In genomic region chr15:101547737-101548136, GRCh38 we compare ENCODE assay signal across 32 cellular contexts.
"Had no signal": no experiment of that assay in that cellular context is flagged by ENCODE, and none has a peak within 500 bp of the region (broad histone marks: within the 10 kb centered on the region; RNA-seq: fewer than 3 reads in every experiment).

No MANE protein-coding gene starts in this region.

- H3K27ac ChIP-seq: adrenal gland, body of pancreas, brain microvascular endothelial cell, breast epithelium, VCaP had no signal

- ATAC-seq: activated CD8-positive, alpha-beta T cell treated with anti-CD3 and anti-CD28 coated beads for 36 hours; activated naive CD4-positive, alpha-beta T cell treated with anti-CD3 and anti-CD28 coated beads, Interleukin-2, amount 50 U/mL, for 72 hours; activated T-cell treated with anti-CD3 and anti-CD28 coated beads, Interleukin-2, amount 50 U/mL, for 4 hours; activated T-cell treated with anti-CD3 and anti-CD28 coated beads, Interleukin-2, amount 50 U/mL, for 72 hours; activated T-helper 17 cell treated with anti-CD3 and anti-CD28 coated beads, Interleukin-2, amount 50 U/mL, for 72 hours; body of pancreas had no signal

- H3K4me1 ChIP-seq: adrenal gland, body of pancreas had no signal

- H3K27me3 ChIP-seq: body of pancreas had no signal

- H3K36me3 ChIP-seq: adrenal gland, brain microvascular endothelial cell, breast epithelium had no signal

- H3K4me3 ChIP-seq: adrenal gland, body of pancreas, breast epithelium had no signal

- H3K9me3 ChIP-seq: adrenal gland, body of pancreas had no signal

- DNase-seq: activated B cell treated with CpG ODN at 0.5 μM for 24 hours; activated CD4-positive, alpha-beta memory T cell treated with anti-CD3 and anti-CD28 coated beads for 36 hours; activated CD4-positive, alpha-beta T cell treated with anti-CD3 and anti-CD28 coated beads for 4 hours; activated CD4-positive, alpha-beta T cell treated with anti-CD3 and anti-CD28 coated beads, Interleukin-2, amount 10 ng/mL, durations not matched to agents 24 days and 14 days; activated CD4-positive, alpha-beta T cell treated with anti-CD3 and anti-CD28 coated beads, Interleukin-2, amount 50 U/mL, for 1 hour; activated CD4-positive, alpha-beta T cell treated with anti-CD3 and anti-CD28 coated beads, Interleukin-2, amount 50 U/mL, for 4 hours; activated CD4-positive, CD25-positive, alpha-beta regulatory T cell treated with anti-CD3 and anti-CD28 coated beads, Interleukin-2, amount 50 U/mL, for 72 hours; activated CD8-positive, alpha-beta memory T cell treated with anti-CD3 and anti-CD28 coated beads, Interleukin-2, amount 50 U/mL, for 4 hours; activated CD8-positive, alpha-beta T cell treated with anti-CD3 and anti-CD28 coated beads for 36 hours; activated effector memory CD4-positive, alpha-beta T cell treated with anti-CD3 and anti-CD28 coated beads, Interleukin-2, amount 50 U/mL, for 16 hours; activated gamma-delta T cell treated with Interleukin-2 at 50 U/mL for 16 hours; activated naive CD4-positive, alpha-beta T cell; activated naive CD4-positive, alpha-beta T cell treated with anti-CD3 and anti-CD28 coated beads for 36 hours; activated naive CD4-positive, alpha-beta T cell treated with anti-CD3 and anti-CD28 coated beads, Interleukin-2, amount 50 U/mL, for 16 hours; activated naive CD8-positive, alpha-beta T cell treated with anti-CD3 and anti-CD28 coated beads for 36 hours; activated T-cell treated with anti-CD3 and anti-CD28 coated beads for 4 hours; activated T-cell treated with anti-CD3 and anti-CD28 coated beads, Interleukin-2, amount 50 U/mL, for 1 hour; activated T-cell treated with anti-CD3 and anti-CD28 coated beads, Interleukin-2, amount 50 U/mL, for 4 hours; activated T-cell treated with anti-CD3 and anti-CD28 coated beads, Interleukin-2, amount 50 U/mL, for 72 hours; adrenal gland; amniotic stem cell; aorta; body of pancreas; brain microvascular endothelial cell; central memory CD4-positive, alpha-beta T cell; cerebellar nuclear complex; T-helper 2 cell; T-helper 9 cell had no signal
